25 cellular contexts compared by ENCODE assay signal in genomic region chr3:294581-294980, GRCh38.
"Had no signal": no experiment of that assay in that cellular context is flagged by ENCODE, and none has a peak within 500 bp of the region (broad histone marks: within the 10 kb centered on the region; RNA-seq: fewer than 3 reads in every experiment).

No MANE protein-coding gene starts in this region.

- H3K27me3 ChIP-seq: ovary, right atrium auricular region, right lobe of liver, testis, thyroid gland, transverse colon, upper lobe of left lung, vagina had no signal

- FAIRE-seq: kidney had no signal

- ATAC-seq: mucosa of descending colon; naive thymus-derived CD4-positive, alpha-beta T cell; natural killer cell treated with Interleukin-12 subunit alpha and Interleukin-12 subunit beta and Interleukin-15 and Interleukin-18, amount 100 ng/mL, for 72 hours; right lobe of liver; stimulated activated naive B cell treated with anti-CD40 and anti-IgM and Interleukin-4, amounts not matched to agents 10 μg/mL and 1 μg/mL and 100 μg/mL, for 72 hours; stimulated activated naive CD8-positive, alpha-beta T cell treated with anti-CD3 and anti-CD28 coated beads, Interleukin-15, Interleukin-2, amounts not matched to agents 100 U/mL and 50 U/mL, for 24 hours had no signal

- DNase-seq: hippocampal formation; kidney; left ventricle myocardium inferior; midbrain; mucosa of descending colon; naive thymus-derived CD4-positive, alpha-beta T cell; ovary; right lobe of liver; stimulated activated CD4-positive, alpha-beta T cell treated with anti-CD3 and anti-CD28 coated beads, Interleukin-1b, Interleukin-23, amount 100 ng/mL, for 48 hours; stimulated activated CD4-positive, alpha-beta T cell treated with anti-CD3 and anti-CD28 coated beads, Interleukin-2, amount 100 ng/mL, for 48 hours; stimulated activated CD4-positive, alpha-beta T cell treated with anti-CD3 and anti-CD28 coated beads, Interleukin-4, amount 100 ng/mL, for 4 hours; stimulated activated CD8-positive, alpha-beta memory T cell treated with anti-CD3 and anti-CD28 coated beads, Interleukin-4, amount 100 ng/mL, for 48 hours; stimulated activated naive B cell treated with anti-CD40 and anti-IgM and Interleukin-4, amounts not matched to agents 10 μg/mL and 1 μg/mL and 100 μg/mL, for 72 hours; stimulated activated naive CD8-positive, alpha-beta T cell treated with anti-CD3 and anti-CD28 coated beads, Interleukin-15, Interleukin-2, amounts not matched to agents 100 U/mL and 50 U/mL, for 24 hours; stomach; testis; thyroid gland; transverse colon had no signal

- H3K36me3 ChIP-seq: left ventricle myocardium inferior, ovary, right atrium auricular region, right lobe of liver, stomach, thyroid gland, transverse colon, upper lobe of left lung, vagina had no signal

- H3K27ac ChIP-seq: left ventricle myocardium inferior, ovary, right atrium auricular region, right lobe of liver, stomach, testis, thyroid gland, transverse colon, upper lobe of left lung, vagina had no signal

- H3K4me3 ChIP-seq: left ventricle myocardium inferior, lung, mucosa of descending colon, ovary, right atrium auricular region, right lobe of liver, smooth muscle cell, stomach, testis, thyroid gland, transverse colon, upper lobe of left lung, vagina had no signal

- H3K4me3 Mint-ChIP-seq: naive thymus-derived CD4-positive, alpha-beta T cell; natural killer cell treated with Interleukin-12 subunit alpha and Interleukin-12 subunit beta and Interleukin-15 and Interleukin-18, amount 100 ng/mL, for 72 hours; stimulated activated naive B cell treated with anti-CD40 and anti-IgM and Interleukin-4, amounts not matched to agents 10 μg/mL and 1 μg/mL and 100 μg/mL, for 72 hours had no signal

- H3K27ac Mint-ChIP-seq: naive thymus-derived CD4-positive, alpha-beta T cell; natural killer cell treated with Interleukin-12 subunit alpha and Interleukin-12 subunit beta and Interleukin-15 and Interleukin-18, amount 100 ng/mL, for 72 hours; progenitor cell of endocrine pancreas; stimulated activated naive B cell treated with anti-CD40 and anti-IgM and Interleukin-4, amounts not matched to agents 10 μg/mL and 1 μg/mL and 100 μg/mL, for 72 hours had no signal

- H3K36me3 Mint-ChIP-seq: naive thymus-derived CD4-positive, alpha-beta T cell; natural killer cell treated with Interleukin-12 subunit alpha and Interleukin-12 subunit beta and Interleukin-15 and Interleukin-18, amount 100 ng/mL, for 72 hours; stimulated activated naive B cell treated with anti-CD40 and anti-IgM and Interleukin-4, amounts not matched to agents 10 μg/mL and 1 μg/mL and 100 μg/mL, for 72 hours had no signal

- H3K27me3 Mint-ChIP-seq: naive thymus-derived CD4-positive, alpha-beta T cell; natural killer cell treated with Interleukin-12 subunit alpha and Interleukin-12 subunit beta and Interleukin-15 and Interleukin-18, amount 100 ng/mL, for 72 hours; progenitor cell of endocrine pancreas; stimulated activated naive B cell treated with anti-CD40 and anti-IgM and Interleukin-4, amounts not matched to agents 10 μg/mL and 1 μg/mL and 100 μg/mL, for 72 hours had no signal

- H3K4me1 ChIP-seq: left ventricle myocardium inferior, right atrium auricular region, right lobe of liver, stomach, testis, thyroid gland, transverse colon, upper lobe of left lung had no signal
